ENCODE assay signal across 1 cellular context in genomic region chr12:119989619-119990381, GRCh38.
A peak's percentile ranks its signal among the peaks of the same experiment; 100 is the strongest.
TF ChIP-seq lines count a peak whose summit lies in the region.

No MANE protein-coding gene starts in this region.

TF ChIP-seq in HepG2, 621 proteins besides CTCF, POLR2A, EP300 and RAD21 (continued from another document and continues in another):
- no peak for TF ChIP-seq THAP8 (CRISPR knock-in tag; IDR thresholded peaks at IDR 0.05; ENCODE audit: borderline replicate concordance)
- TF ChIP-seq RFX1 (IDR thresholded peaks at IDR 0.05), result no peak
- TF ChIP-seq, protein P1, sequence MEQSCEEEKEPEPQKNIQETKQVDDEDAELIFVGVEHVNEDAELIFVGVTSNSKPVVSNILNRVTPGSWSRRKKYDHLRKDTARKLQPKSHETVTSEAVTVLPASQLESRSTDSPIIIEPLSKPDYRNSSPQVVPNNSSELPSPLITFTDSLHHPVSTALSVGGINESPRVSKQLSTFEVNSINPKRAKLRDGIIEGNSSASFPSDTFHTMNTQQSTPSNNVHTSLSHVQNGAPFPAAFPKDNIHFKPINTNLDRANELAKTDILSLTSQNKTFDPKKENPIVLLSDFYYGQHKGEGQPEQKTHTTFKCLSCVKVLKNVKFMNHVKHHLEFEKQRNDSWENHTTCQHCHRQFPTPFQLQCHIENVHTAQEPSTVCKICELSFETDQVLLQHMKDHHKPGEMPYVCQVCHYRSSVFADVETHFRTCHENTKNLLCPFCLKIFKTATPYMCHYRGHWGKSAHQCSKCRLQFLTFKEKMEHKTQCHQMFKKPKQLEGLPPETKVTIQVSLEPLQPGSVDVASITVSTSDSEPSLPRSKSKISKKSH (CRISPR knock-in tag; IDR thresholded peaks at IDR 0.05; ENCODE audit: borderline replicate concordance), result peak; percentile 43; the same call in 1 of the 2 replicates
- peak; percentile 63; the same call in 1 of the 2 replicates for TF ChIP-seq ZNF12 (CRISPR knock-in tag; IDR thresholded peaks at IDR 0.05)
- no peak for TF ChIP-seq GABPA (IDR thresholded peaks at IDR 0.05; ENCODE audit: low read depth, low read length)
- TF ChIP-seq GABPA (CRISPR knock-in tag; IDR thresholded peaks at IDR 0.05; ENCODE audit: low read depth), result no peak
- peak; percentile 75; the same call in 1 of the 2 replicates for TF ChIP-seq ZNF552 (CRISPR knock-in tag; IDR thresholded peaks at IDR 0.05; ENCODE audit: borderline replicate concordance)
- no peak for TF ChIP-seq ZNF318 (CRISPR knock-in tag; IDR thresholded peaks at IDR 0.05)
- TF ChIP-seq KLF11 (CRISPR knock-in tag; IDR thresholded peaks at IDR 0.05), result no peak
- TF ChIP-seq, protein P2, sequence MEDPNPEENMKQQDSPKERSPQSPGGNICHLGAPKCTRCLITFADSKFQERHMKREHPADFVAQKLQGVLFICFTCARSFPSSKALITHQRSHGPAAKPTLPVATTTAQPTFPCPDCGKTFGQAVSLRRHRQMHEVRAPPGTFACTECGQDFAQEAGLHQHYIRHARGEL (CRISPR knock-in tag; IDR thresholded peaks at IDR 0.05), result no peak
- no peak for TF ChIP-seq ZNF781 (CRISPR knock-in tag; IDR thresholded peaks at IDR 0.05; ENCODE audit: borderline replicate concordance, not compliant biosample characterization)
- no peak for TF ChIP-seq MYPOP (CRISPR knock-in tag; IDR thresholded peaks at IDR 0.05)
- peak; percentile 88 for TF ChIP-seq HOXA5 (CRISPR knock-in tag; IDR thresholded peaks at IDR 0.05)
- no peak for TF ChIP-seq IKZF5 (CRISPR knock-in tag; IDR thresholded peaks at IDR 0.05)
- no peak for TF ChIP-seq ZNF343 (CRISPR knock-in tag; IDR thresholded peaks at IDR 0.05)
- peak; percentile 66; the same call in 1 of the 2 replicates for TF ChIP-seq ZSCAN25 (CRISPR knock-in tag; IDR thresholded peaks at IDR 0.05)
- peak; percentile 91 for TF ChIP-seq ZSCAN9 (CRISPR knock-in tag; IDR thresholded peaks at IDR 0.05; ENCODE audit: borderline replicate concordance)
- peak; percentile 62; the same call in 1 of the 2 replicates for TF ChIP-seq KDM2A (CRISPR knock-in tag; IDR thresholded peaks at IDR 0.05; ENCODE audit: borderline replicate concordance, low read depth)
- 0 out of 2 replicates have a peak, but pooled peaks have one; percentile 10 for TF ChIP-seq ZNF629 (CRISPR knock-in tag; conservative IDR thresholded peaks at IDR 0.05)
- TF ChIP-seq SETDB1 (CRISPR knock-in tag; IDR thresholded peaks at IDR 0.05; ENCODE audit: borderline replicate concordance), result no peak
- TF ChIP-seq MATR3 (CRISPR knock-in tag; IDR thresholded peaks at IDR 0.05), result no peak
- TF ChIP-seq MIXL1 (CRISPR knock-in tag; IDR thresholded peaks at IDR 0.05), result no peak; the same call in 1 of the 2 replicates
- TF ChIP-seq ZGPAT (CRISPR knock-in tag; IDR thresholded peaks at IDR 0.05), result peak; percentile 49; the same call in 1 of the 2 replicates
- peak; percentile 43; the same call in 1 of the 2 replicates for TF ChIP-seq ZBTB38 (CRISPR knock-in tag; IDR thresholded peaks at IDR 0.05)
- TF ChIP-seq ZNF333 (CRISPR knock-in tag; IDR thresholded peaks at IDR 0.05; ENCODE audit: borderline replicate concordance), result peak; percentile 45; the same call in 1 of the 2 replicates
- no peak for TF ChIP-seq IKZF4 (CRISPR knock-in tag; IDR thresholded peaks at IDR 0.05; ENCODE audit: borderline replicate concordance, low read depth, not compliant biosample characterization)
- peak; percentile 41; the same call in 1 of the 2 replicates for TF ChIP-seq ZNF558 (CRISPR knock-in tag; IDR thresholded peaks at IDR 0.05; ENCODE audit: borderline replicate concordance)
- TF ChIP-seq CENPT (CRISPR knock-in tag; IDR thresholded peaks at IDR 0.05; ENCODE audit: low read depth), result no peak
- TF ChIP-seq ATF7 (IDR thresholded peaks at IDR 0.05), result no peak
- no peak for TF ChIP-seq ATF7 (CRISPR knock-in tag; IDR thresholded peaks at IDR 0.05)
- TF ChIP-seq HOXA7 (CRISPR knock-in tag; IDR thresholded peaks at IDR 0.05), result no peak
- no peak for TF ChIP-seq MEF2D (CRISPR knock-in tag; IDR thresholded peaks at IDR 0.05)
- TF ChIP-seq KLF12 (CRISPR knock-in tag; IDR thresholded peaks at IDR 0.05; ENCODE audit: borderline replicate concordance), result peak; percentile 82
- TF ChIP-seq, protein P3, sequence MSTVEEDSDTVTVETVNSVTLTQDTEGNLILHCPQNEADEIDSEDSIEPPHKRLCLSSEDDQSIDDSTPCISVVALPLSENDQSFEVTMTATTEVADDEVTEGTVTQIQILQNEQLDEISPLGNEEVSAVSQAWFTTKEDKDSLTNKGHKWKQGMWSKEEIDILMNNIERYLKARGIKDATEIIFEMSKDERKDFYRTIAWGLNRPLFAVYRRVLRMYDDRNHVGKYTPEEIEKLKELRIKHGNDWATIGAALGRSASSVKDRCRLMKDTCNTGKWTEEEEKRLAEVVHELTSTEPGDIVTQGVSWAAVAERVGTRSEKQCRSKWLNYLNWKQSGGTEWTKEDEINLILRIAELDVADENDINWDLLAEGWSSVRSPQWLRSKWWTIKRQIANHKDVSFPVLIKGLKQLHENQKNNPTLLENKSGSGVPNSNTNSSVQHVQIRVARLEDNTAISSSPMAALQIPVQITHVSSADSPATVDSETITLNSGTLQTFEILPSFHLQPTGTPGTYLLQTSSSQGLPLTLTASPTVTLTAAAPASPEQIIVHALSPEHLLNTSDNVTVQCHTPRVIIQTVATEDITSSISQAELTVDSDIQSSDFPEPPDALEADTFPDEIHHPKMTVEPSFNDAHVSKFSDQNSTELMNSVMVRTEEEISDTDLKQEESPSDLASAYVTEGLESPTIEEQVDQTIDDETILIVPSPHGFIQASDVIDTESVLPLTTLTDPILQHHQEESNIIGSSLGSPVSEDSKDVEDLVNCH (CRISPR knock-in tag; IDR thresholded peaks at IDR 0.05), result no peak
- TF ChIP-seq IRF9 (CRISPR knock-in tag; IDR thresholded peaks at IDR 0.05; ENCODE audit: borderline replicate concordance), result peak; percentile 78; the same call in 1 of the 2 replicates
- TF ChIP-seq ZNF605 (CRISPR knock-in tag; IDR thresholded peaks at IDR 0.05), result no peak; the same call in 1 of the 2 replicates
- no peak for TF ChIP-seq DNMT3B (CRISPR knock-in tag; conservative IDR thresholded peaks at IDR 0.05)
- TF ChIP-seq FOXP4 (CRISPR knock-in tag; IDR thresholded peaks at IDR 0.05), result no peak
- TF ChIP-seq ATRX (CRISPR knock-in tag; IDR thresholded peaks at IDR 0.05; ENCODE audit: borderline replicate concordance), result no peak
